In genomic region chr17:64776720-64777412, GRCh38 we compare ENCODE assay signal across 1 cellular context.
TF ChIP-seq lines count a peak whose summit lies in the region.
"Not testable (repeated sequence)": the region's sequence is repeated elsewhere in the genome, so short reads cannot be mapped to it uniquely, and the experiment has no call there.

No MANE protein-coding gene starts in this region.

TF ChIP-seq in HepG2, 621 proteins besides CTCF, POLR2A, EP300 and RAD21 (continued from another document and continues in another):
- TF ChIP-seq STAT6 (CRISPR knock-in tag; IDR thresholded peaks at IDR 0.05; ENCODE audit: borderline replicate concordance) (peak; percentile 89; the same call in 1 of the 2 replicates), TGIF2 (CRISPR knock-in tag; IDR thresholded peaks at IDR 0.05) (peak; percentile 60; the same call in 1 of the 2 replicates), TAF1 (CRISPR knock-in tag; IDR thresholded peaks at IDR 0.05) (peak; percentile 61; the same call in 1 of the 2 replicates), TBX2 (CRISPR knock-in tag; IDR thresholded peaks at IDR 0.05; ENCODE audit: borderline replicate concordance) (peak; percentile 90), ARNTL (CRISPR knock-in tag; IDR thresholded peaks at IDR 0.05) (peak; percentile 85), ZEB1 (IDR thresholded peaks at IDR 0.05; ENCODE audit: insufficient replicate concordance, low read depth) (peak; percentile 29), ZNF317 (CRISPR knock-in tag; IDR thresholded peaks at IDR 0.05) (peak; percentile 80), MIXL1 (CRISPR knock-in tag; IDR thresholded peaks at IDR 0.05) (peak; percentile 69; the same call in 1 of the 2 replicates), ZNF124 (CRISPR knock-in tag; IDR thresholded peaks at IDR 0.05) (peak; percentile 77; the same call in 1 of the 2 replicates), MAX (IDR thresholded peaks at IDR 0.05) (peak; percentile 65), ZNF501 (CRISPR knock-in tag; IDR thresholded peaks at IDR 0.05) (peak; percentile 97), ZNF331 (CRISPR knock-in tag; IDR thresholded peaks at IDR 0.05) (peak; percentile 86; the same call in 1 of the 2 replicates), JUN (CRISPR knock-in tag; IDR thresholded peaks at IDR 0.05) (peak; percentile 29; the same call in 1 of the 2 replicates), ZNF724P (CRISPR knock-in tag; IDR thresholded peaks at IDR 0.05; ENCODE audit: borderline replicate concordance) (0 out of 2 replicates have a peak, but pooled peaks have one; percentile 26), MEF2D (CRISPR knock-in tag; IDR thresholded peaks at IDR 0.05) (peak; percentile 78), ZNF749 (CRISPR knock-in tag; IDR thresholded peaks at IDR 0.05; ENCODE audit: borderline replicate concordance) (peak; percentile 94; the same call in 1 of the 2 replicates), THAP11 (CRISPR knock-in tag; IDR thresholded peaks at IDR 0.05) (peak; percentile 78), CEBPG (CRISPR knock-in tag; IDR thresholded peaks at IDR 0.05) (peak; percentile 15; the same call in 1 of the 2 replicates), KDM4B (CRISPR knock-in tag; IDR thresholded peaks at IDR 0.05) (peak; percentile 95), KMT2A (CRISPR knock-in tag; IDR thresholded peaks at IDR 0.05) (peak; percentile 74), ZNF33A (CRISPR knock-in tag; IDR thresholded peaks at IDR 0.05; ENCODE audit: borderline replicate concordance) (peak; percentile 35; the same call in 1 of the 2 replicates), PHF8 (CRISPR knock-in tag; IDR thresholded peaks at IDR 0.05) (peak; percentile 57), AGO1 (IDR thresholded peaks at IDR 0.05; ENCODE audit: low read depth, low read length, poor library complexity, severe bottlenecking) (peak; percentile 59), ZNF337 (CRISPR knock-in tag; IDR thresholded peaks at IDR 0.05; ENCODE audit: borderline replicate concordance, low read depth) (peak; percentile 59; the same call in 1 of the 2 replicates), BRD4 (CRISPR knock-in tag; IDR thresholded peaks at IDR 0.05) (0 out of 2 replicates have a peak, but pooled peaks have one; percentile 29), ZNF891 (CRISPR knock-in tag; IDR thresholded peaks at IDR 0.05) (peak; percentile 81), ELF1 (CRISPR knock-in tag; IDR thresholded peaks at IDR 0.05) (peak; percentile 82), CBFB (CRISPR knock-in tag; IDR thresholded peaks at IDR 0.05) (peak; percentile 74; the same call in 1 of the 2 replicates), ZNF761 (CRISPR knock-in tag; conservative IDR thresholded peaks at IDR 0.05) (0 out of 2 replicates have a peak, but pooled peaks have one; percentile 49), TFDP1 (CRISPR knock-in tag; IDR thresholded peaks at IDR 0.05; ENCODE audit: borderline replicate concordance) (peak; percentile 78), ZNF713 (CRISPR knock-in tag; IDR thresholded peaks at IDR 0.05) (peak; percentile 95), ZNF788 (CRISPR knock-in tag; IDR thresholded peaks at IDR 0.05; ENCODE audit: borderline replicate concordance) (peak; percentile 98), ZNF619 (CRISPR knock-in tag; IDR thresholded peaks at IDR 0.05) (peak; percentile 87), ZNF652 (CRISPR knock-in tag; IDR thresholded peaks at IDR 0.05; ENCODE audit: borderline replicate concordance, low read depth) (peak; percentile 37; the same call in 1 of the 2 replicates), ZNF773 (CRISPR knock-in tag; IDR thresholded peaks at IDR 0.05; ENCODE audit: borderline replicate concordance) (peak; percentile 16; the same call in 1 of the 2 replicates), SOX6 (CRISPR knock-in tag; IDR thresholded peaks at IDR 0.05) (peak; percentile 82), DPF2 (CRISPR knock-in tag; IDR thresholded peaks at IDR 0.05; ENCODE audit: borderline replicate concordance, low read depth) (peak; percentile 48; the same call in 1 of the 2 replicates), KAT8 (CRISPR knock-in tag; IDR thresholded peaks at IDR 0.05) (peak; percentile 67; the same call in 1 of the 2 replicates), HNRNPLL (IDR thresholded peaks at IDR 0.05; ENCODE audit: low read depth, low read length, poor library complexity, severe bottlenecking) (peak; percentile 97), HDAC1 (CRISPR knock-in tag; IDR thresholded peaks at IDR 0.05) (peak; percentile 77), NFKBIZ (CRISPR knock-in tag; IDR thresholded peaks at IDR 0.05) (peak; percentile 67), NFE2L1 (CRISPR knock-in tag; IDR thresholded peaks at IDR 0.05; ENCODE audit: borderline replicate concordance) (peak; percentile 61; the same call in 1 of the 2 replicates), SIX1 (CRISPR knock-in tag; IDR thresholded peaks at IDR 0.05; ENCODE audit: borderline replicate concordance) (0 out of 2 replicates have a peak, but pooled peaks have one; percentile 40), MZF1 (CRISPR knock-in tag; IDR thresholded peaks at IDR 0.05; ENCODE audit: borderline replicate concordance) (0 out of 2 replicates have a peak, but pooled peaks have one; percentile 34), IKZF4 (CRISPR knock-in tag; IDR thresholded peaks at IDR 0.05; ENCODE audit: borderline replicate concordance, low read depth, not compliant biosample characterization) (peak; percentile 75), FOXC1 (CRISPR knock-in tag; IDR thresholded peaks at IDR 0.05; ENCODE audit: borderline replicate concordance) (peak; percentile 83)
- TF ChIP-seq, protein P1, sequence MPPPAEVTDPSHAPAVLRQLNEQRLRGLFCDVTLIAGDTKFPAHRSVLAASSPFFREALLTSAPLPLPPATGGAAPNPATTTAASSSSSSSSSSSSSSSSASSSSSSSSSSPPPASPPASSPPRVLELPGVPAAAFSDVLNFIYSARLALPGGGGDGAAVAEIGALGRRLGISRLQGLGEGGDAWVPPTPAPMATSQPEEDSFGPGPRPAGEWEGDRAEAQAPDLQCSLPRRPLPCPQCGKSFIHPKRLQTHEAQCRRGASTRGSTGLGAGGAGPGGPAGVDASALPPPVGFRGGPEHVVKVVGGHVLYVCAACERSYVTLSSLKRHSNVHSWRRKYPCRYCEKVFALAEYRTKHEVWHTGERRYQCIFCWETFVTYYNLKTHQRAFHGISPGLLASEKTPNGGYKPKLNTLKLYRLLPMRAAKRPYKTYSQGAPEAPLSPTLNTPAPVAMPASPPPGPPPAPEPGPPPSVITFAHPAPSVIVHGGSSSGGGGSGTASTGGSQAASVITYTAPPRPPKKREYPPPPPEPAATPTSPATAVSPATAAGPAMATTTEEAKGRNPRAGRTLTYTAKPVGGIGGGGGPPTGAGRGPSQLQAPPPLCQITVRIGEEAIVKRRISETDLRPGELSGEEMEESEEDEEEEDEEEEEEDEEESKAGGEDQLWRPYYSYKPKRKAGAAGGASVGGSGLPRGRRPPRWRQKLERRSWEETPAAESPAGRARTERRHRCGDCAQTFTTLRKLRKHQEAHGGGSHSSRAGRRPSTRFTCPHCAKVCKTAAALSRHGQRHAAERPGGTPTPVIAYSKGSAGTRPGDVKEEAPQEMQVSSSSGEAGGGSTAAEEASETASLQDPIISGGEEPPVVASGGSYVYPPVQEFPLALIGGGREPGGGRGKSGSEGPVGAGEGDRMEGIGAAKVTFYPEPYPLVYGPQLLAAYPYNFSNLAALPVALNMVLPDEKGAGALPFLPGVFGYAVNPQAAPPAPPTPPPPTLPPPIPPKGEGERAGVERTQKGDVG (CRISPR knock-in tag; IDR thresholded peaks at IDR 0.05; ENCODE audit: borderline replicate concordance): peak; percentile 86; the same call in 1 of the 2 replicates
- TF ChIP-seq, protein P2, sequence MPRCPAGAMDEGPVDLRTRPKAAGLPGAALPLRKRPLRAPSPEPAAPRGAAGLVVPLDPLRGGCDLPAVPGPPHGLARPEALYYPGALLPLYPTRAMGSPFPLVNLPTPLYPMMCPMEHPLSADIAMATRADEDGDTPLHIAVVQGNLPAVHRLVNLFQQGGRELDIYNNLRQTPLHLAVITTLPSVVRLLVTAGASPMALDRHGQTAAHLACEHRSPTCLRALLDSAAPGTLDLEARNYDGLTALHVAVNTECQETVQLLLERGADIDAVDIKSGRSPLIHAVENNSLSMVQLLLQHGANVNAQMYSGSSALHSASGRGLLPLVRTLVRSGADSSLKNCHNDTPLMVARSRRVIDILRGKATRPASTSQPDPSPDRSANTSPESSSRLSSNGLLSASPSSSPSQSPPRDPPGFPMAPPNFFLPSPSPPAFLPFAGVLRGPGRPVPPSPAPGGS (CRISPR knock-in tag; IDR thresholded peaks at IDR 0.05): peak; percentile 70; the same call in 1 of the 2 replicates
- TF ChIP-seq, protein P3, sequence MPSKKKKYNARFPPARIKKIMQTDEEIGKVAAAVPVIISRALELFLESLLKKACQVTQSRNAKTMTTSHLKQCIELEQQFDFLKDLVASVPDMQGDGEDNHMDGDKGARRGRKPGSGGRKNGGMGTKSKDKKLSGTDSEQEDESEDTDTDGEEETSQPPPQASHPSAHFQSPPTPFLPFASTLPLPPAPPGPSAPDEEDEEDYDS (CRISPR knock-in tag; IDR thresholded peaks at IDR 0.05): peak; percentile 60
- TF ChIP-seq, protein P4, sequence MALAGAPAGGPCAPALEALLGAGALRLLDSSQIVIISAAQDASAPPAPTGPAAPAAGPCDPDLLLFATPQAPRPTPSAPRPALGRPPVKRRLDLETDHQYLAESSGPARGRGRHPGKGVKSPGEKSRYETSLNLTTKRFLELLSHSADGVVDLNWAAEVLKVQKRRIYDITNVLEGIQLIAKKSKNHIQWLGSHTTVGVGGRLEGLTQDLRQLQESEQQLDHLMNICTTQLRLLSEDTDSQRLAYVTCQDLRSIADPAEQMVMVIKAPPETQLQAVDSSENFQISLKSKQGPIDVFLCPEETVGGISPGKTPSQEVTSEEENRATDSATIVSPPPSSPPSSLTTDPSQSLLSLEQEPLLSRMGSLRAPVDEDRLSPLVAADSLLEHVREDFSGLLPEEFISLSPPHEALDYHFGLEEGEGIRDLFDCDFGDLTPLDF (CRISPR knock-in tag; IDR thresholded peaks at IDR 0.05): peak; percentile 71
- TF ChIP-seq, protein P5, sequence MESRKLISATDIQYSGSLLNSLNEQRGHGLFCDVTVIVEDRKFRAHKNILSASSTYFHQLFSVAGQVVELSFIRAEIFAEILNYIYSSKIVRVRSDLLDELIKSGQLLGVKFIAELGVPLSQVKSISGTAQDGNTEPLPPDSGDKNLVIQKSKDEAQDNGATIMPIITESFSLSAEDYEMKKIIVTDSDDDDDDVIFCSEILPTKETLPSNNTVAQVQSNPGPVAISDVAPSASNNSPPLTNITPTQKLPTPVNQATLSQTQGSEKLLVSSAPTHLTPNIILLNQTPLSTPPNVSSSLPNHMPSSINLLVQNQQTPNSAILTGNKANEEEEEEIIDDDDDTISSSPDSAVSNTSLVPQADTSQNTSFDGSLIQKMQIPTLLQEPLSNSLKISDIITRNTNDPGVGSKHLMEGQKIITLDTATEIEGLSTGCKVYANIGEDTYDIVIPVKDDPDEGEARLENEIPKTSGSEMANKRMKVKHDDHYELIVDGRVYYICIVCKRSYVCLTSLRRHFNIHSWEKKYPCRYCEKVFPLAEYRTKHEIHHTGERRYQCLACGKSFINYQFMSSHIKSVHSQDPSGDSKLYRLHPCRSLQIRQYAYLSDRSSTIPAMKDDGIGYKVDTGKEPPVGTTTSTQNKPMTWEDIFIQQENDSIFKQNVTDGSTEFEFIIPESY (CRISPR knock-in tag; IDR thresholded peaks at IDR 0.05): peak; percentile 61
- TF ChIP-seq, protein P6, sequence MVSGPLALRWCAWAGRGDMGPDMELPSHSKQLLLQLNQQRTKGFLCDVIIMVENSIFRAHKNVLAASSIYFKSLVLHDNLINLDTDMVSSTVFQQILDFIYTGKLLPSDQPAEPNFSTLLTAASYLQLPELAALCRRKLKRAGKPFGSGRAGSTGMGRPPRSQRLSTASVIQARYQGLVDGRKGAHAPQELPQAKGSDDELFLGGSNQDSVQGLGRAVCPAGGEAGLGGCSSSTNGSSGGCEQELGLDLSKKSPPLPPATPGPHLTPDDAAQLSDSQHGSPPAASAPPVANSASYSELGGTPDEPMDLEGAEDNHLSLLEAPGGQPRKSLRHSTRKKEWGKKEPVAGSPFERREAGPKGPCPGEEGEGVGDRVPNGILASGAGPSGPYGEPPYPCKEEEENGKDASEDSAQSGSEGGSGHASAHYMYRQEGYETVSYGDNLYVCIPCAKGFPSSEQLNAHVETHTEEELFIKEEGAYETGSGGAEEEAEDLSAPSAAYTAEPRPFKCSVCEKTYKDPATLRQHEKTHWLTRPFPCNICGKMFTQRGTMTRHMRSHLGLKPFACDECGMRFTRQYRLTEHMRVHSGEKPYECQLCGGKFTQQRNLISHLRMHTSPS (CRISPR knock-in tag; IDR thresholded peaks at IDR 0.05; ENCODE audit: low read depth): peak; percentile 90
- TF ChIP-seq SOX6 (IDR thresholded peaks at IDR 0.05): not testable (repeated sequence)
- TF ChIP-seq, protein P7, sequence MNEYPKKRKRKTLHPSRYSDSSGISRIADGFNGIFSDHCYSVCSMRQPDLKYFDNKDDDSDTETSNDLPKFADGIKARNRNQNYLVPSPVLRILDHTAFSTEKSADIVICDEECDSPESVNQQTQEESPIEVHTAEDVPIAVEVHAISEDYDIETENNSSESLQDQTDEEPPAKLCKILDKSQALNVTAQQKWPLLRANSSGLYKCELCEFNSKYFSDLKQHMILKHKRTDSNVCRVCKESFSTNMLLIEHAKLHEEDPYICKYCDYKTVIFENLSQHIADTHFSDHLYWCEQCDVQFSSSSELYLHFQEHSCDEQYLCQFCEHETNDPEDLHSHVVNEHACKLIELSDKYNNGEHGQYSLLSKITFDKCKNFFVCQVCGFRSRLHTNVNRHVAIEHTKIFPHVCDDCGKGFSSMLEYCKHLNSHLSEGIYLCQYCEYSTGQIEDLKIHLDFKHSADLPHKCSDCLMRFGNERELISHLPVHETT (CRISPR knock-in tag; conservative IDR thresholded peaks at IDR 0.05): peak; percentile 78
